In genomic region chr20:36368400-36368799, GRCh38 we compare ENCODE assay signal across 17 cellular contexts.
"Had no signal": no experiment of that assay in that cellular context is flagged by ENCODE, and none has a peak within 500 bp of the region (broad histone marks: within the 10 kb centered on the region; RNA-seq: fewer than 3 reads in every experiment).

No MANE protein-coding gene starts in this region.

- H3K27me3 ChIP-seq: ascending aorta, breast epithelium, upper lobe of left lung had no signal

- H3K36me3 Mint-ChIP-seq: stimulated activated naive B cell treated with anti-CD40 and anti-IgM and Interleukin-4, amounts not matched to agents 10 μg/mL and 1 μg/mL and 100 μg/mL, for 72 hours had no signal

- H3K4me1 Mint-ChIP-seq: nephron progenitor cell; stimulated activated naive B cell treated with anti-CD40 and anti-IgM and Interleukin-4, amounts not matched to agents 10 μg/mL and 1 μg/mL and 100 μg/mL, for 72 hours had no signal

- H3K27ac Mint-ChIP-seq: nephron progenitor cell; progenitor cell of endocrine pancreas; stimulated activated naive B cell treated with anti-CD40 and anti-IgM and Interleukin-4, amounts not matched to agents 10 μg/mL and 1 μg/mL and 100 μg/mL, for 72 hours had no signal

- H3K36me3 ChIP-seq: ascending aorta, breast epithelium, left lung, thoracic aorta, upper lobe of left lung had no signal

- ATAC-seq: left lung; stimulated activated naive B cell treated with anti-CD40 and anti-IgM and Interleukin-4, amounts not matched to agents 10 μg/mL and 1 μg/mL and 100 μg/mL, for 72 hours had no signal

- H3K4me3 ChIP-seq: ascending aorta, breast epithelium, coronary artery, left lung, thoracic aorta, upper lobe of left lung had no signal

- H3K9me3 Mint-ChIP-seq: nephron progenitor cell had no signal

- H3K9me3 ChIP-seq: ascending aorta, breast epithelium, left lung, thoracic aorta, upper lobe of left lung had no signal

- H3K27ac ChIP-seq: ascending aorta, breast epithelium, coronary artery, left lung, thoracic aorta, upper lobe of left lung, VCaP had no signal

- H3K4me3 Mint-ChIP-seq: nephron progenitor cell; stimulated activated naive B cell treated with anti-CD40 and anti-IgM and Interleukin-4, amounts not matched to agents 10 μg/mL and 1 μg/mL and 100 μg/mL, for 72 hours had no signal

- DNase-seq: activated CD4-positive, alpha-beta T cell treated with anti-CD3 and anti-CD28 coated beads for 1 hour; activated CD8-positive, alpha-beta memory T cell treated with anti-CD3 and anti-CD28 coated beads for 24 hours; activated CD8-positive, alpha-beta memory T cell treated with anti-CD3 and anti-CD28 coated beads, Interleukin-2, amount 50 U/mL, for 48 hours; activated effector memory CD4-positive, alpha-beta T cell treated with anti-CD3 and anti-CD28 coated beads, Interleukin-2, amount 50 U/mL, for 16 hours; activated naive CD4-positive, alpha-beta T cell treated with anti-CD3 and anti-CD28 coated beads, Interleukin-2, amount 50 U/mL, for 16 hours; activated T-cell treated with anti-CD3 and anti-CD28 coated beads, Interleukin-2, amount 50 U/mL, for 48 hours; left lung; mammary epithelial cell; nephron progenitor cell; stimulated activated naive B cell treated with anti-CD40 and anti-IgM and Interleukin-4, amounts not matched to agents 10 μg/mL and 1 μg/mL and 100 μg/mL, for 72 hours had no signal

- H3K4me1 ChIP-seq: ascending aorta, breast epithelium, left lung, upper lobe of left lung had no signal
